In genomic region chr15:83288381-83288801, GRCh38 we compare ENCODE assay signal across 18 cellular contexts. TPM values are rescaled to one million over a fixed set of nuclear protein-coding genes. Genes with fewer than 3 reads are reported as not detected.
DNase-seq lines count a peak whose midpoint lies in the region; ATAC-seq, FAIRE-seq and TF ChIP-seq lines count a peak whose summit lies in the region.
"Had no signal": no experiment of that assay in that cellular context is flagged by ENCODE, and none has a peak within 500 bp of the region (broad histone marks: within the 10 kb centered on the region; RNA-seq: fewer than 3 reads in every experiment).

No MANE protein-coding gene starts in this region.

- H3K36me3 ChIP-seq in PC-3 (ENCODE audit: low read depth, low read length) = no peaks in the 10 kb centered on the region
- no peaks in the 10 kb centered on the region for H3K36me3 ChIP-seq in endothelial cell of umbilical vein (ENCODE audit: control insufficient read depth in 2 of 2, extremely low read depth in 1 of 2, insufficient read depth in 2 of 2, low read length in 2 of 2)
- no peaks in the 10 kb centered on the region for H3K36me3 ChIP-seq in neuronal stem cell (replicated peaks in 1 of 2; ENCODE audit: control insufficient read depth in 2 of 2, insufficient read depth in 2 of 2, low read length in 2 of 2)
- H3K36me3 ChIP-seq: colonic mucosa, sigmoid colon had no signal

- peak overlapping the region; percentile 47 for H2BK15ac ChIP-seq in neuronal stem cell (ENCODE audit: low read length)

- BruUV-seq in PC-3 (replicated peaks; lab: Mats Ljungman, UMichigan) = no TSS peak
- no TSS peak for BruUV-seq in endothelial cell of umbilical vein (replicated peaks; lab: Mats Ljungman, UMichigan)

- H3K9me2 ChIP-seq in PC-3 (replicated peaks; ENCODE audit: low read length) = no peaks in the 10 kb centered on the region

- TF ChIP-seq CTCF in PC-3 (conservative IDR thresholded peaks at IDR 0.05; ENCODE audit: low read depth, low read length) (no peak), endothelial cell of umbilical vein (IDR thresholded peaks at IDR 0.05; ENCODE audit: extremely low read depth in 1 of 2, insufficient read depth in 1 of 2, low read depth in 1 of 2, low read length in 2 of 2) (no peak), D721Med (IDR thresholded peaks at IDR 0.05; ENCODE audit: insufficient read depth, missing control alignments) (no peak)

- CTCF ChIA-PET in PC-3 (lab: Charles Lee) (interaction anchor here (0.6 kb wide), 1 partner anchor 33 kb away, joined by 3 read pairs; no protein-coding TSS in a partner anchor), endothelial cell of umbilical vein (lab: Charles Lee) (interaction anchor here (0.6 to 1.8 kb wide), 3 partner anchors 10 to 301 kb away, joined by 3 to 10 read pairs (median 6); no protein-coding TSS in a partner anchor)

- H3K9me1 ChIP-seq in endothelial cell of umbilical vein (replicated peaks; ENCODE audit: control insufficient read depth, extremely low read depth, insufficient read depth, low read length) = no peaks in the 10 kb centered on the region

- H2BK12ac ChIP-seq in neuronal stem cell (ENCODE audit: low read length) = no peak overlapping the region

- intact Hi-C loops in PC-3 (cut with micrococcal nuclease) = loop anchor here (5.0 kb wide), 1 partner anchor 36 kb away; no protein-coding TSS in a partner anchor
- intact Hi-C loops in endothelial cell of umbilical vein (cut with micrococcal nuclease) = no loop called here

- no peak overlapping the region for H2BK120ac ChIP-seq in neuronal stem cell (ENCODE audit: low read depth, low read length)

- H3K23ac ChIP-seq in neuronal stem cell (ENCODE audit: low read depth, low read length, poor library complexity) = no peak overlapping the region

- H3F3A ChIP-seq in PC-3 (ENCODE audit: low read length, unreplicated experiment) = peaks cover 9% of the 10 kb centered on the region

- H3K9me3 ChIP-seq in PC-3 (ENCODE audit: low read length) = no peaks in the 10 kb centered on the region
- no peaks in the 10 kb centered on the region for H3K9me3 ChIP-seq in endothelial cell of umbilical vein (replicated peaks; ENCODE audit: control insufficient read depth, insufficient read depth, low read length)
- H3K9me3 ChIP-seq in neuronal stem cell (replicated peaks in 1 of 2; ENCODE audit: control insufficient read depth in 2 of 2, insufficient read depth in 1 of 2, low read depth in 1 of 2, low read length in 2 of 2) = peaks cover 2 to 3% of the 10 kb centered on the region in 2 donors
- H3K9me3 ChIP-seq: colonic mucosa, sigmoid colon had no signal

- peak overlapping the region; percentile 25 for H2AFZ ChIP-seq in PC-3 (ENCODE audit: low read length)
- H2AFZ ChIP-seq in endothelial cell of umbilical vein (ENCODE audit: low read depth, low read length) = no peak overlapping the region
- H2AFZ ChIP-seq in neuronal stem cell (ENCODE audit: low read length) = no peak overlapping the region

- H2BK5ac ChIP-seq in neuronal stem cell (ENCODE audit: low read length) = no peak overlapping the region

- WGBS in neuronal stem cell (ENCODE audit: extremely low coverage in 2 of 2, insufficient read length in 2 of 2, insufficient replicate concordance in 1 of 2), 2 donors = no CpG with 5 or more reads among the region's 7 CpGs

- POLR2A ChIA-PET in PC-3 (lab: Charles Lee; ENCODE audit: unreplicated experiment) (interaction anchor here (0.6 kb wide), 1 partner anchor 79 kb away, joined by 3 read pairs; no protein-coding TSS in a partner anchor), endothelial cell of umbilical vein (lab: Charles Lee) (interaction anchor here (0.6 kb wide), 1 partner anchor 123 kb away, joined by 3 read pairs; no protein-coding TSS in a partner anchor)

- H4K8ac ChIP-seq in neuronal stem cell (ENCODE audit: low read depth, low read length) = no peak overlapping the region

- dilution Hi-C loops in endothelial cell of umbilical vein (cut with MboI; ENCODE audit: extremely low pct_ligation_motif_present, low sequenced_read_pairs) = no loop called here

- H3K79me2 ChIP-seq in PC-3 (ENCODE audit: low read length) = peaks cover 25% of the 10 kb centered on the region; the same call in 1 of the 2 replicates
- H3K79me2 ChIP-seq in endothelial cell of umbilical vein (ENCODE audit: control insufficient read depth, insufficient read depth, low read length) = peaks cover 2% of the 10 kb centered on the region

- no peak overlapping the region for H2AK5ac ChIP-seq in neuronal stem cell (ENCODE audit: low read depth, low read length)

- no peak overlapping the region for H3K4ac ChIP-seq in neuronal stem cell (ENCODE audit: low read length)

- no peaks in the 10 kb centered on the region for H4K20me1 ChIP-seq in PC-3 (ENCODE audit: low read length)
- no peaks in the 10 kb centered on the region for H4K20me1 ChIP-seq in endothelial cell of umbilical vein (replicated peaks; ENCODE audit: control insufficient read depth, extremely low read depth, insufficient read depth, low read length)

- H3K4me3 ChIP-seq in PC-3 (ENCODE audit: low read length) (peak overlapping the region; percentile 3; the same call in 1 of the 2 replicates), endothelial cell of umbilical vein (replicated peaks in 1 of 3; ENCODE audit: insufficient read depth in 1 of 3, low read depth in 1 of 3, low read length in 3 of 3) (no peak overlapping the region), neuronal stem cell (ENCODE audit: low read length in 2 of 2) (peak overlapping the region in 1 of 2 donors; percentile 32)
- H3K4me3 ChIP-seq: colonic mucosa, lung, sigmoid colon had no signal

- peak; percentile 17 for ATAC-seq in PC-3
- no peak for ATAC-seq in HG02852 (IDR thresholded peaks at IDR 0.05; ENCODE audit: unreplicated experiment)

- FAIRE-seq in endothelial cell of umbilical vein (lab: Jason Lieb, UNC) (no peak), D721Med (lab: Jason Lieb, UNC) (no peak)

- TF ChIP-seq POLR2A in endothelial cell of umbilical vein (IDR thresholded peaks at IDR 0.05; ENCODE audit: low read depth, low read length) = no peak

- peak overlapping the region; percentile 80 for H3K4me2 ChIP-seq in PC-3 (ENCODE audit: low read length)
- H3K4me2 ChIP-seq in endothelial cell of umbilical vein (ENCODE audit: insufficient read depth, low read length) = no peak overlapping the region
- no peak overlapping the region for H3K4me2 ChIP-seq in neuronal stem cell (ENCODE audit: insufficient read depth, low read length, poor library complexity, severe bottlenecking)

- no peak overlapping the region for H4K91ac ChIP-seq in neuronal stem cell (ENCODE audit: low read depth, low read length, poor library complexity)

- peaks cover 74% of the 10 kb centered on the region for H3K4me1 ChIP-seq in PC-3 (ENCODE audit: insufficient read depth, low read length)
- H3K4me1 ChIP-seq in endothelial cell of umbilical vein (ENCODE audit: control insufficient read depth, extremely low read depth, insufficient read depth, low read length) = peaks cover 30% of the 10 kb centered on the region
- H3K4me1 ChIP-seq in neuronal stem cell (ENCODE audit: control insufficient read depth in 2 of 2, insufficient read depth in 1 of 2, low read depth in 1 of 2, low read length in 2 of 2) = peaks cover 0 to 7% of the 10 kb centered on the region in 2 donors
- H3K4me1 ChIP-seq: colonic mucosa had no signal

- no peak overlapping the region for H3K18ac ChIP-seq in neuronal stem cell (ENCODE audit: low read length)

- peak; percentile 27 for DNase-seq in Daoy (ENCODE audit: low read depth)
- peak; percentile 79 for DNase-seq in PC-3
- no peak for DNase-seq in endothelial cell of umbilical vein (ENCODE audit: low read depth, low spot score)
- DNase-seq in neuronal stem cell (ENCODE audit: low spot score) = no peak
- no peak for DNase-seq in D721Med (ENCODE audit: insufficient read length, low spot score)
- no peak for DNase-seq in NCI-H2107 (lab: John Stamatoyannopoulos, UW)
- no peak for DNase-seq in activated effector memory CD4-positive, alpha-beta T cell treated with Interleukin-2 at 50 U/mL for 16 hours
- DNase-seq: activated CD4-positive, alpha-beta memory T cell treated with anti-CD3 and anti-CD28 coated beads for 36 hours; colonic mucosa; NCI-H2081; NCI-H748 treated with DMSO at 0.1 percent for 48 hours; SHP77; sigmoid colon; stimulated activated naive CD4-positive, alpha-beta T cell treated with Interleukin-2 at 50 U/mL for 16 hours had no signal

- H3K9ac ChIP-seq in PC-3 (ENCODE audit: low read length) = peak overlapping the region; percentile 69
- no peak overlapping the region for H3K9ac ChIP-seq in endothelial cell of umbilical vein (replicated peaks; ENCODE audit: extremely low read depth, insufficient read depth, low read length)
- H3K9ac ChIP-seq in neuronal stem cell (ENCODE audit: low read depth, low read length, poor library complexity) = no peak overlapping the region

- H3K27ac ChIP-seq in PC-3 (ENCODE audit: low read length) (peak overlapping the region; percentile 94), endothelial cell of umbilical vein (ENCODE audit: insufficient read depth, low read depth, low read length) (peak overlapping the region; percentile 29), neuronal stem cell (replicated peaks; ENCODE audit: low read length) (no peak overlapping the region)
- H3K27ac ChIP-seq: colonic mucosa, sigmoid colon had no signal

- H3K79me1 ChIP-seq in neuronal stem cell (ENCODE audit: low read depth, low read length) = no peaks in the 10 kb centered on the region

- H3K27me3 ChIP-seq in PC-3 (ENCODE audit: low read length) (no peaks in the 10 kb centered on the region), endothelial cell of umbilical vein (ENCODE audit: control insufficient read depth in 2 of 2, insufficient read depth in 2 of 2, low read length in 2 of 2) (no peaks in the 10 kb centered on the region), neuronal stem cell (ENCODE audit: control insufficient read depth in 3 of 3, insufficient read depth in 3 of 3, low read depth in 1 of 3, low read length in 3 of 3) (peaks cover 26 to 63% (median 33%) of the 10 kb centered on the region in 3 experiments)

- no peak overlapping the region for H3K14ac ChIP-seq in neuronal stem cell (ENCODE audit: low read length)

TF ChIP-seq in endothelial cell of umbilical vein, 7 proteins besides CTCF, POLR2A, EP300 and RAD21:
- TF ChIP-seq EZH2 (IDR thresholded peaks at IDR 0.05; ENCODE audit: borderline replicate concordance, low read depth, low read length, severe bottlenecking) (no peak), POLR2AphosphoS5 (IDR thresholded peaks at IDR 0.05; ENCODE audit: insufficient read depth, low read depth, low read length) (no peak)

RNA-seq across cellular contexts. Expression of gene BNC1, which starts 3.9 kb away (rescaled TPM):
- 8.5 and 9.1 TPM in 2 replicates for total RNA-seq in Daoy (2014; rRNA removed; shearing (Covaris generic))
- 0.92 and 2.4 TPM in 2 replicates for total RNA-seq in PC-3 (2014; rRNA removed)
- total RNA-seq in endothelial cell of umbilical vein = 2.9 and 3.4 TPM in 2 replicates
- polyA plus RNA-seq in endothelial cell of umbilical vein = 3.9 TPM in 2 replicates
- 5.8 and 5.9 TPM in 2 replicates for polyA plus RNA-seq in endothelial cell of umbilical vein (2011; cell fraction: cytosol; rRNA removed)
- polyA plus RNA-seq in endothelial cell of umbilical vein (2011; cell fraction: nucleus; rRNA removed) = 8.2 and 9.0 TPM in 2 replicates
- polyA plus RNA-seq in endothelial cell of umbilical vein (2012) = 3.2 and 7.9 TPM in 2 replicates
- 8.9 and 10.9 TPM in 2 replicates for polyA minus RNA-seq in endothelial cell of umbilical vein
- not detected for polyA minus RNA-seq in endothelial cell of umbilical vein (2011; cell fraction: cytosol; rRNA and poly(A)+ RNA removed)
- polyA minus RNA-seq in endothelial cell of umbilical vein (2011; cell fraction: nucleus; rRNA and poly(A)+ RNA removed) = 6.1 and 6.3 TPM in 2 replicates
- 0.01 TPM for polyA plus RNA-seq in neuronal stem cell (2013, experiment 1 of 2)
- polyA plus RNA-seq in neuronal stem cell (2013, experiment 2 of 2) = 0.03 TPM
- total RNA-seq: activated CD4-positive, alpha-beta memory T cell treated with anti-CD3 and anti-CD28 coated beads for 36 hours; activated T-helper 2 cell treated with anti-CD3 and anti-CD28 coated beads, Interferon-gamma antibody, Interleukin-2, Interleukin-4, amounts not matched to agents 10 μg/mL and 5 μg/mL and 100 μg/mL, durations not matched to agents 14 hours and 24 hours and 36 hours; colonic mucosa; H4 had no signal

Comparison
In these comparisons a context has a peak if more than half of its experiments do, and no peak if none do; other contexts are left out.
1. DNase-seq: peak in Daoy (single experiment) and PC-3 (single experiment); none in endothelial cell of umbilical vein (single experiment), neuronal stem cell (single experiment), D721Med (single experiment), NCI-H2107 (single experiment) and activated effector memory CD4-positive, alpha-beta T cell treated with Interleukin-2 at 50 U/mL for 16 hours (single experiment).